ENCODE assay signal across 11 cellular contexts in the genomic region with DNA sequence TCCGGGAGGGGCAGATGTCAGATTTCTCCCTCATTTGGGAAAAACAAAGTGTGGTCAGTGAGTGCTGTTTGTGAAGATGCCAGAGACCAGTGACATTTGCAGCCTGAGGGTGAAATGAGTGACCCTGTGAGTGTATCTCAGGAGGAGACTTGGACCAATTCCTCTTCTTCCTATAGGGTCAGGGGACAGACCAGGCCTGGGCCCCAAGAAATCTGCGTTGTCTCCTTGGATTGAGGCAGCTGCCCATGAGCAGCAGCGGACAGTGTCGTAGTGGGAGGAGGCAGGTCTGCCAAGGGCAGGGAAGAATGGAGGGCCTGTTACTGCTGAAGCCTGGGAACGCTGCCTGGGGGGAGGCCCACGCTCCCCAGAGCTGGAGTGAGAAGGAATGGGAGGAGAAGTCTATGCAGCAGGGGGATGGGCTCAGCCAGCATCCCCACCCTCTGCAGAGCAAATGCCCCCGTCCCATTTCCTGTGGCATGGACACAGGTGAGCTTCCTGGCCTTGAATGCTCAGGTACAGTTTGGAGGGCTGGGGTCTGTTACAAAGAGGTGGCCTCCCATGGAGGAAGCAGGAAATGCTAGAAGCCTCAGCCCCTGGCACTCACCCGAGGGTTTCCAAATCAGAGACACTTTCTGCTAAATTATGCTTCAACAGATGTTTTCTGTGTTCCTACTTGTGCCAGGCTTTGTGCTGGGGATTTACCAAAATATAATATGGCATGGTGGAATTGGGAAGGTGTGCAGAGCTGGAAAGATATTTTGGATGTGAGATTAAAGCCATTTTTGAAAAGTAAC. TPM values are rescaled to one million over a fixed set of nuclear protein-coding genes. Genes with fewer than 3 reads are reported as not detected.
DNase-seq lines count a peak whose midpoint lies in the region; ATAC-seq and TF ChIP-seq lines count a peak whose summit lies in the region.
"Had no signal": no experiment of that assay in that cellular context is flagged by ENCODE, and none has a peak within 500 bp of the region (broad histone marks: within the 10 kb centered on the region; RNA-seq: fewer than 3 reads in every experiment).

No MANE protein-coding gene starts in this region.

- H3K9ac ChIP-seq in NT2/D1 (ENCODE audit: insufficient read length, low read depth) = peak overlapping the region; percentile 45
- peak overlapping the region; percentile 37 for H3K9ac ChIP-seq in fibroblast of lung (ENCODE audit: insufficient read depth, low read length)

- peaks cover 1% of the 10 kb centered on the region for H3K79me2 ChIP-seq in fibroblast of lung (ENCODE audit: control insufficient read depth, insufficient read depth, low read length)

- H4K20me1 ChIP-seq in fibroblast of lung (ENCODE audit: control insufficient read depth, extremely low read depth, insufficient read depth, low read length) = no peaks in the 10 kb centered on the region

- POLR2A ChIA-PET in CD4-positive, alpha-beta memory T cell (lab: Charles Lee; ENCODE audit: partially characterized antibody) = no interaction called here

- WGBS in stomach, 5 donors = 64 to 71% (median 69%) methylated on average over 8 of the region's 8 CpGs

- peak overlapping the region; percentile 37 for H3K4me2 ChIP-seq in fibroblast of lung (ENCODE audit: extremely low read depth, insufficient read depth, low read length)

- H2AFZ ChIP-seq in fibroblast of lung (ENCODE audit: low read length) = no peak overlapping the region

- no peak for TF ChIP-seq POLR2A in stomach (IDR thresholded peaks at IDR 0.05)

- intact Hi-C loops in stomach (cut with DNase I; ENCODE audit: low total_unique reads) = no loop called here
- intact Hi-C loops in CD4-positive, alpha-beta memory T cell (cut with micrococcal nuclease) = no loop called here

- peaks cover 0 to under 1% of the 10 kb centered on the region in 2 donors for H3K27me3 Mint-ChIP-seq in CD4-positive, alpha-beta memory T cell

- H3K36me3 ChIP-seq in NT2/D1 (ENCODE audit: insufficient read depth, insufficient read length, low read length) (no peaks in the 10 kb centered on the region), fibroblast of lung (ENCODE audit: control insufficient read depth, insufficient read depth, low read length) (no peaks in the 10 kb centered on the region), stomach (no peaks in the 10 kb centered on the region)
- no peaks in the 10 kb centered on the region for H3K36me3 ChIP-seq in CD4-positive, alpha-beta memory T cell (ENCODE audit: insufficient read depth, low read length)

- H3K4me3 Mint-ChIP-seq in CD4-positive, alpha-beta memory T cell = no peak overlapping the region
- H3K4me3 Mint-ChIP-seq: T-helper 1 cell treated with Interleukin-12 subunit alpha and Interleukin-12 subunit beta and Interleukin-4 antibody, amounts not matched to agents 30 μg/mL and 1 μg/mL, for 36 hours had no signal

- H3K9me3 Mint-ChIP-seq in CD4-positive, alpha-beta memory T cell = no peaks in the 10 kb centered on the region
- H3K9me3 Mint-ChIP-seq: T-helper 1 cell treated with Interleukin-12 subunit alpha and Interleukin-12 subunit beta and Interleukin-4 antibody, amounts not matched to agents 30 μg/mL and 1 μg/mL, for 36 hours had no signal

- no peak for TF ChIP-seq EP300 in stomach (IDR thresholded peaks at IDR 0.05)

- H3K27ac ChIP-seq in fibroblast of lung (ENCODE audit: insufficient read depth, low read length) = peak overlapping the region; percentile 50
- H3K27ac ChIP-seq in stomach = peak overlapping the region; percentile 9 to 86 (median 82)
- H3K27ac ChIP-seq in CD4-positive, alpha-beta memory T cell (ENCODE audit: low read depth, low read length) = no peak overlapping the region

- no peak overlapping the region for H3K27ac Mint-ChIP-seq in CD4-positive, alpha-beta memory T cell
- H3K27ac Mint-ChIP-seq: T-helper 1 cell treated with Interleukin-12 subunit alpha and Interleukin-12 subunit beta and Interleukin-4 antibody, amounts not matched to agents 30 μg/mL and 1 μg/mL, for 36 hours had no signal

- H3K9me3 ChIP-seq in NT2/D1 (ENCODE audit: insufficient read depth, low read length) (no peaks in the 10 kb centered on the region), fibroblast of lung (ENCODE audit: control insufficient read depth, insufficient read depth, low read depth, low read length) (no peaks in the 10 kb centered on the region), stomach (no peaks in the 10 kb centered on the region)
- H3K9me3 ChIP-seq in CD4-positive, alpha-beta memory T cell (ENCODE audit: control insufficient read depth in 1 of 2, low read length in 2 of 2) = no peaks in the 10 kb centered on the region

- H3K4me3 ChIP-seq in NT2/D1 (ENCODE audit: insufficient read length, low read depth) (no peak overlapping the region), fibroblast of lung (replicated peaks in 1 of 4; ENCODE audit: control extremely low read depth in 1 of 4, insufficient read depth in 1 of 4, low read depth in 3 of 4, low read length in 4 of 4) (peak overlapping the region in 2 of 4 experiments; percentile 11 to 27), stomach (peak overlapping the region; percentile 9 to 30 (median 12))
- H3K4me3 ChIP-seq in CD4-positive, alpha-beta memory T cell (ENCODE audit: low read length in 2 of 2) = no peak overlapping the region

- CTCF ChIA-PET in CD4-positive, alpha-beta memory T cell (lab: Charles Lee; ENCODE audit: partially characterized antibody) = no interaction called here

- no peak for ATAC-seq in HG02840 (IDR thresholded peaks at IDR 0.05; ENCODE audit: low FRiP score, unreplicated experiment)

- H3K36me3 Mint-ChIP-seq in CD4-positive, alpha-beta memory T cell = no peaks in the 10 kb centered on the region

- DNase-seq in NT2/D1 (ENCODE audit: low read depth, low spot score) (no peak), fibroblast of lung (ENCODE audit: low read depth in 2 of 2) (peak in 1 of 2 donors; percentile 43), mucosa of gallbladder (ENCODE audit: low spot score) (peak; percentile 21), stomach (no peak), NCI-H187 (lab: John Stamatoyannopoulos, UW) (no peak), 8988T (no peak)
- no peak for DNase-seq in CD4-positive, alpha-beta memory T cell
- DNase-seq: COR-L47, cortex of kidney had no signal

- H3K4me1 ChIP-seq in NT2/D1 (ENCODE audit: insufficient read depth, insufficient read length) (peaks cover 21% of the 10 kb centered on the region), fibroblast of lung (ENCODE audit: control insufficient read depth, extremely low read depth, insufficient read depth, low read length) (peaks cover 16% of the 10 kb centered on the region), stomach (peaks cover 11 to 78% (median 49%) of the 10 kb centered on the region in 4 donors)
- H3K4me1 ChIP-seq in CD4-positive, alpha-beta memory T cell (ENCODE audit: insufficient read depth, low read length) = no peaks in the 10 kb centered on the region

- no peaks in the 10 kb centered on the region for H3K4me1 Mint-ChIP-seq in CD4-positive, alpha-beta memory T cell

- TF ChIP-seq CTCF in fibroblast of lung (conservative IDR thresholded peaks at IDR 0.05 in 1 of 2, IDR thresholded peaks at IDR 0.05 in 1 of 2; ENCODE audit: low read depth in 1 of 2, low read length in 2 of 2) (no peak), stomach (IDR thresholded peaks at IDR 0.05) (no peak)

- H3K27me3 ChIP-seq in NT2/D1 (ENCODE audit: insufficient read depth, insufficient read length) (no peaks in the 10 kb centered on the region), fibroblast of lung (ENCODE audit: control insufficient read depth, insufficient read depth, low read length) (no peaks in the 10 kb centered on the region), stomach (no peaks in the 10 kb centered on the region)
- H3K27me3 ChIP-seq in CD4-positive, alpha-beta memory T cell (ENCODE audit: insufficient read depth, low read length) = no peaks in the 10 kb centered on the region

RNA-seq across cellular contexts. Expression of a gene that starts 29.8 kb away (rescaled TPM):
- total RNA-seq in fibroblast of lung = 25.9 and 41.5 TPM in 2 replicates
- 13.0 and 48.2 TPM in 2 replicates for polyA plus RNA-seq in fibroblast of lung
- 9.8 and 49.7 TPM in 2 replicates for polyA plus RNA-seq in fibroblast of lung (2012)
- polyA minus RNA-seq in fibroblast of lung (ENCODE audit: low replicate concordance) = 22.9 and 129 TPM in 2 replicates
- 12.5 TPM for total RNA-seq in mucosa of gallbladder
- total RNA-seq in stomach = 10 to 100 TPM in 4 of 5 donors, 1 to 10 TPM in 1; 9.3 to 78.8 (median 35.7) TPM
- 10 to 100 TPM; 15.1 to 18.5 (median 17.9) TPM for polyA plus RNA-seq in stomach
- total RNA-seq in CD4-positive, alpha-beta memory T cell = not detected
- not detected for polyA plus RNA-seq in CD4-positive, alpha-beta memory T cell

Comparison
In these comparisons a context has a peak if more than half of its experiments do, and no peak if none do; other contexts are left out.
1. H3K4me3 ChIP-seq: peak in stomach (4 of 4); none in NT2/D1 (single experiment) and CD4-positive, alpha-beta memory T cell (0 of 2).
2. RNA of a gene that starts 29.8 kb away (total RNA-seq): 25.9 to 41.5 TPM in fibroblast of lung, 9.3 to 78.8 TPM in stomach and 12.5 TPM in mucosa of gallbladder (single experiment); not detected in CD4-positive, alpha-beta memory T cell; every median in the first group is over 10 times any median in the second.